ENCODE assay signal across 8 cellular contexts in the genomic region with DNA sequence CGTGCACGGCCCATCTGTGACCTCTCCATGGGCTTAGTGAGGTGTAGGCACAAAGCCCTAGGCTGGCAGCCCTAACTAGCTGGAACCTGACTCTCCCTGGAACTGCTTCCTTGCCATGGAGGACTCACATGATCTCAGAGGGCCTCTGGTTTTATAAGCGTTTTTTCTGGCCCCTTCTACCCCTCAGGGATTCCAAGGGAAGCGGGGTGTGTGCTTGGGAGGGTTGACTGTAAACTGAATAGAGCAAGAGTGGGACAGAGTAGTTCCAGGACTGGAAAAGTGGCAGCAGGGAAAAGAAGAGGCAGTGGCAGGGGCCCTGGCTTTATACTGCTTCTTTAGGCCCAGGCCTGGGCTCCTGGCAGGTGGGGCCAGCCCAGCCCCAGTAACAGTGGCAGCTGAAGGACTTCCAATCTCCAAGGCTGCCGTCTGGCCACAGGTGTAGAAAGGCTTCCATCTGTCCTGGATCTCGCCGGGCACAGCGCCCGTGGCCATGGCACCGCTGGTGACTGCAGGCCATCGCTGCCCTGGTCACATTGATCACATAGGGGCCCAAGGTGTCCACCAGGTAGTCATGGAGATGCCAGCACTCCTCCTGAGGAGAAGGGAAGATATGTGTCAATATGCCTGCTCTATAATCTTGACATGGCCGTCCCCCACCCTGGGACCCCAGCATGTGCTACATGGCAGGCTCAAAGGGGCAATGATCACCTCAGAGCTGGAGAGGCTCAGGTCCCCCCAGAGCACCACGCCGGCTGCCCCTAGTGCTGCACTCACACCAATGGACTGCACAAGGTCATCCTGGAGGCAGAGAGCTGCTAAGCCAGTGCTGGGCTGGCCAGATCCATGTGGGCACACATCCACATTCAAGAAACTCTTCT. TPM values are rescaled to one million over a fixed set of nuclear protein-coding genes. Genes with fewer than 3 reads are reported as not detected.
DNase-seq lines count a peak whose midpoint lies in the region; ATAC-seq and TF ChIP-seq lines count a peak whose summit lies in the region.

No MANE protein-coding gene starts in this region.

- intact Hi-C loops in activated CD4-positive, alpha-beta T cell treated with anti-CD3 and anti-CD28 coated beads for 36 hours (cut with DNase I, micrococcal nuclease), result loop anchor here (1.0 to 10.0 kb wide), 19 partner anchors 19 to 1092 kb away; a partner anchor contains a TSS
- intact Hi-C loops in ascending aorta (cut with DNase I) (no loop called here), left lung (cut with DNase I) (no loop called here), testis (cut with DNase I; ENCODE audit: low total_unique reads) (no loop called here)

- POLR2A ChIA-PET in activated CD4-positive, alpha-beta T cell treated with anti-CD3 and anti-CD28 coated beads for 36 hours (lab: Charles Lee), result interaction anchor here (0.6 kb wide), 1 partner anchor 10 kb away, joined by 3 read pairs; no protein-coding TSS in a partner anchor

- H3K4me1 ChIP-seq in ascending aorta (peaks cover 0 to 24% of the 10 kb centered on the region in 2 donors), left lung (peaks cover 15 to 28% of the 10 kb centered on the region in 2 donors), testis (peaks cover 21% of the 10 kb centered on the region)

- H3K9me3 ChIP-seq in ascending aorta (no peaks in the 10 kb centered on the region), left lung (no peaks in the 10 kb centered on the region), testis (no peaks in the 10 kb centered on the region)

- TF ChIP-seq CTCF in ascending aorta (IDR thresholded peaks at IDR 0.05) (no peak), left lung (IDR thresholded peaks at IDR 0.05) (no peak), testis (IDR thresholded peaks at IDR 0.05) (no peak)

- peak overlapping the region; percentile 88 for H3K4me3 Mint-ChIP-seq in activated CD4-positive, alpha-beta T cell treated with anti-CD3 and anti-CD28 coated beads for 36 hours

- H3K27me3 ChIP-seq in ascending aorta, result no peaks in the 10 kb centered on the region
- no peaks in the 10 kb centered on the region for H3K27me3 ChIP-seq in left lung
- H3K27me3 ChIP-seq in testis, result no peaks in the 10 kb centered on the region

- H3K4me1 Mint-ChIP-seq in activated CD4-positive, alpha-beta T cell treated with anti-CD3 and anti-CD28 coated beads for 36 hours, result peaks cover 19% of the 10 kb centered on the region

- no peaks in the 10 kb centered on the region for H3K27me3 Mint-ChIP-seq in activated CD4-positive, alpha-beta T cell treated with anti-CD3 and anti-CD28 coated beads for 36 hours

- H3K36me3 ChIP-seq in ascending aorta, result peaks cover 13 to 30% of the 10 kb centered on the region in 2 donors
- H3K36me3 ChIP-seq in left lung, result peaks cover 0 to 29% of the 10 kb centered on the region in 2 donors
- no peaks in the 10 kb centered on the region for H3K36me3 ChIP-seq in testis (ENCODE audit: low read depth, missing control alignments)

- CTCF ChIA-PET in activated CD4-positive, alpha-beta T cell treated with anti-CD3 and anti-CD28 coated beads for 36 hours (lab: Charles Lee), result interaction anchor here (0.5 to 1.8 kb wide), 12 partner anchors 8 to 1269 kb away, joined by 3 to 8 read pairs (median 4); a partner anchor contains a TSS

- H3K4me3 ChIP-seq in ascending aorta (peak overlapping the region; percentile 82 to 84), left lung (peak overlapping the region; percentile 94 to 97), testis (peak overlapping the region; percentile 77 to 91)

- TF ChIP-seq POLR2A in testis (IDR thresholded peaks at IDR 0.05), result no peak

- H3K36me3 Mint-ChIP-seq in activated CD4-positive, alpha-beta T cell treated with anti-CD3 and anti-CD28 coated beads for 36 hours (ENCODE audit: low read depth), result peaks cover 32% of the 10 kb centered on the region

- ATAC-seq in activated CD4-positive, alpha-beta T cell treated with anti-CD3 and anti-CD28 coated beads for 36 hours, result no peak
- ATAC-seq in left lung, result peak; percentile 1
- no peak for ATAC-seq in GM18858 (IDR thresholded peaks at IDR 0.05; ENCODE audit: unreplicated experiment)

- 35 to 67% methylated on average over 6 to 12 of the region's 14 CpGs for WGBS in testis, 2 donors

- DNase-seq in activated CD4-positive, alpha-beta T cell treated with anti-CD3 and anti-CD28 coated beads for 36 hours, result no peak
- DNase-seq in activated CD4-positive, alpha-beta T cell treated with anti-CD3 and anti-CD28 coated beads for 4 hours, result no peak
- peak in 1 of 2 donors; percentile 62 for DNase-seq in ascending aorta (ENCODE audit: low spot score in 2 of 2)
- DNase-seq in left lung, result no peak
- no peak for DNase-seq in testis
- DNase-seq in iPS-NIHi11 (ENCODE audit: low spot score), result no peak
- DNase-seq in H4 (ENCODE audit: low spot score), result no peak

- H3K27ac ChIP-seq in ascending aorta (peak overlapping the region; percentile 84 to 89), left lung (peak overlapping the region; percentile 47 to 84), testis (peak overlapping the region in 1 of 2 donors; percentile 37)

- H3K9me3 Mint-ChIP-seq in activated CD4-positive, alpha-beta T cell treated with anti-CD3 and anti-CD28 coated beads for 36 hours (ENCODE audit: low read depth), result no peaks in the 10 kb centered on the region

- peak overlapping the region; percentile 99 for H3K27ac Mint-ChIP-seq in activated CD4-positive, alpha-beta T cell treated with anti-CD3 and anti-CD28 coated beads for 36 hours

RNA-seq across cellular contexts. Expression of a gene that starts 0.9 kb away (rescaled TPM):
- total RNA-seq in activated CD4-positive, alpha-beta T cell treated with anti-CD3 and anti-CD28 coated beads for 36 hours, result 100 to 1,000 TPM; 100 to 125 TPM
- 231 TPM for total RNA-seq in ascending aorta
- total RNA-seq in left lung, result 100 to 1,000 TPM in 1 of 2 donors, 10 to 100 TPM in 1; 55.0 to 104 TPM
- 10 to 100 TPM; 55.3 to 60.9 TPM for total RNA-seq in testis
- polyA plus RNA-seq in testis (ENCODE audit: insufficient read depth, low read depth, low replicate concordance), result 42.3 TPM
- 57.5 and 60.5 TPM in 2 replicates for total RNA-seq in H4 (2014; rRNA removed; shearing (Covaris generic))

RNA-seq across cellular contexts. Expression of a gene that starts 6.0 kb away (rescaled TPM):
- 1 to 10 TPM; 4.5 to 5.4 TPM for total RNA-seq in activated CD4-positive, alpha-beta T cell treated with anti-CD3 and anti-CD28 coated beads for 36 hours
- not detected for total RNA-seq in ascending aorta
- 1 to 10 TPM; 4.5 to 4.6 TPM for total RNA-seq in left lung
- total RNA-seq in testis, result 10 to 100 TPM; 13.8 to 25.2 TPM
- polyA plus RNA-seq in testis (ENCODE audit: insufficient read depth, low read depth, low replicate concordance), result 27.9 TPM
- 1.3 and 2.8 TPM in 2 replicates for total RNA-seq in H4 (2014; rRNA removed; shearing (Covaris generic))

RNA-seq across cellular contexts. Expression of a gene that starts 6.0 kb away (rescaled TPM):
- 10 to 100 TPM; 17.6 to 18.7 TPM for total RNA-seq in activated CD4-positive, alpha-beta T cell treated with anti-CD3 and anti-CD28 coated beads for 36 hours
- total RNA-seq in ascending aorta (38.8 TPM), left lung (10 to 100 TPM in 1 of 2 donors, 1 to 10 TPM in 1; 9.5 to 10.9 TPM), testis (10 to 100 TPM; 37.9 to 79.4 TPM)
- 72.4 TPM for polyA plus RNA-seq in testis (ENCODE audit: insufficient read depth, low read depth, low replicate concordance)
- 2.4 and 4.6 TPM in 2 replicates for total RNA-seq in H4 (2014; rRNA removed; shearing (Covaris generic))

RNA-seq across cellular contexts. Expression of a gene that starts 10.2 kb away (rescaled TPM):
- total RNA-seq in activated CD4-positive, alpha-beta T cell treated with anti-CD3 and anti-CD28 coated beads for 36 hours, result under 1 TPM in 1 of 2 experiments, not detected in 1; 0.37 TPM
- total RNA-seq in ascending aorta (49.5 TPM), left lung (10 to 100 TPM; 37.5 to 41.3 TPM), testis (1 to 10 TPM; 2.7 to 3.2 TPM)
- 3.7 TPM for polyA plus RNA-seq in testis (ENCODE audit: insufficient read depth, low read depth, low replicate concordance)
- not detected in 2 replicates for total RNA-seq in H4 (2014; rRNA removed; shearing (Covaris generic))

RNA-seq across cellular contexts. Expression of a gene that starts 14.3 kb away (rescaled TPM):
- not detected for total RNA-seq in activated CD4-positive, alpha-beta T cell treated with anti-CD3 and anti-CD28 coated beads for 36 hours
- total RNA-seq in ascending aorta (not detected), left lung (under 1 TPM in 1 of 2 donors, not detected in 1; 0.24 TPM), testis (1 to 10 TPM; 1.5 to 3.2 TPM)
- polyA plus RNA-seq in testis (ENCODE audit: insufficient read depth, low read depth, low replicate concordance), result 2.6 TPM
- not detected in 2 replicates for total RNA-seq in H4 (2014; rRNA removed; shearing (Covaris generic))

Comparison
In these comparisons a context has a peak if more than half of its experiments do, and no peak if none do; other contexts are left out.
1. intact Hi-C loops: an anchor here in activated CD4-positive, alpha-beta T cell treated with anti-CD3 and anti-CD28 coated beads for 36 hours (1.0 to 10.0 kb wide); none called in ascending aorta, left lung and testis.